In genomic region chr3:177525414-177525813, GRCh38 we compare ENCODE assay signal across 26 cellular contexts.
"Had no signal": no experiment of that assay in that cellular context is flagged by ENCODE, and none has a peak within 500 bp of the region (broad histone marks: within the 10 kb centered on the region; RNA-seq: fewer than 3 reads in every experiment).

No MANE protein-coding gene starts in this region.

- H3K27ac Mint-ChIP-seq: activated CD4-positive, alpha-beta memory T cell treated with anti-CD3 and anti-CD28 coated beads, Interleukin-2, amount 10 ng/mL, durations not matched to agents 7 days and 5 days; activated CD4-positive, alpha-beta T cell treated with anti-CD3 and anti-CD28 coated beads, Interleukin-2, amount 10 ng/mL, durations not matched to agents 24 days and 14 days; activated naive CD4-positive, alpha-beta T cell treated with anti-CD3 and anti-CD28 coated beads, Interleukin-2, amount 50 U/mL, for 24 hours; activated T-helper 17 cell treated with anti-CD3 and anti-CD28 coated beads, Interleukin-2, amount 50 U/mL, for 72 hours; nephron progenitor cell; T-helper 1 cell treated with Interleukin-12 subunit alpha and Interleukin-12 subunit beta and Interleukin-4 antibody, amounts not matched to agents 30 μg/mL and 1 μg/mL, for 36 hours had no signal

- H3K27me3 ChIP-seq: body of pancreas, cardiac muscle cell, colonic mucosa, esophagus squamous epithelium, heart right ventricle, neutrophil, pancreas, right atrium auricular region, transverse colon had no signal

- H3K4me1 ChIP-seq: right atrium auricular region had no signal

- H3K9me3 ChIP-seq: body of pancreas, colonic mucosa, esophagus squamous epithelium, left ventricle myocardium inferior, mucosa of descending colon, neutrophil, pancreas, psoas muscle, right atrium auricular region, transverse colon had no signal

- H3K36me3 ChIP-seq: cardiac muscle cell, colonic mucosa, esophagus squamous epithelium, heart right ventricle, left ventricle myocardium inferior, neutrophil, pancreas, right atrium auricular region, transverse colon had no signal

- H3K4me3 ChIP-seq: body of pancreas, cardiac muscle cell, colonic mucosa, esophagus squamous epithelium, heart right ventricle, left ventricle myocardium inferior, lung, mucosa of descending colon, pancreas, psoas muscle, right atrium auricular region, transverse colon had no signal

- H3K4me3 Mint-ChIP-seq: activated CD4-positive, alpha-beta memory T cell treated with anti-CD3 and anti-CD28 coated beads, Interleukin-2, amount 10 ng/mL, durations not matched to agents 7 days and 5 days; activated CD4-positive, alpha-beta T cell treated with anti-CD3 and anti-CD28 coated beads, Interleukin-2, amount 10 ng/mL, durations not matched to agents 24 days and 14 days; activated naive CD4-positive, alpha-beta T cell treated with anti-CD3 and anti-CD28 coated beads, Interleukin-2, amount 50 U/mL, for 24 hours; activated T-cell treated with anti-CD3 and anti-CD28 coated beads, Interleukin-2, amount 50 U/mL, for 4 hours; activated T-helper 17 cell treated with anti-CD3 and anti-CD28 coated beads, Interleukin-2, amount 50 U/mL, for 72 hours; naive B cell; nephron progenitor cell; T-helper 1 cell treated with Interleukin-12 subunit alpha and Interleukin-12 subunit beta and Interleukin-4 antibody, amounts not matched to agents 30 μg/mL and 1 μg/mL, for 36 hours had no signal

- H3K27me3 Mint-ChIP-seq: activated CD4-positive, alpha-beta memory T cell treated with anti-CD3 and anti-CD28 coated beads, Interleukin-2, amount 10 ng/mL, durations not matched to agents 7 days and 5 days; activated CD4-positive, alpha-beta T cell treated with anti-CD3 and anti-CD28 coated beads, Interleukin-2, amount 10 ng/mL, durations not matched to agents 24 days and 14 days; activated naive CD4-positive, alpha-beta T cell treated with anti-CD3 and anti-CD28 coated beads, Interleukin-2, amount 50 U/mL, for 24 hours; activated T-helper 17 cell treated with anti-CD3 and anti-CD28 coated beads, Interleukin-2, amount 50 U/mL, for 72 hours; naive B cell had no signal

- ATAC-seq: activated T-cell treated with anti-CD3 and anti-CD28 coated beads, Interleukin-2, amount 50 U/mL, for 4 hours; activated T-helper 17 cell treated with anti-CD3 and anti-CD28 coated beads, Interleukin-2, amount 50 U/mL, for 72 hours; body of pancreas; heart right ventricle; pancreas; psoas muscle had no signal

- H3K9me3 Mint-ChIP-seq: activated T-cell treated with anti-CD3 and anti-CD28 coated beads, Interleukin-2, amount 50 U/mL, for 4 hours had no signal

- H3K36me3 Mint-ChIP-seq: naive B cell had no signal

- DNase-seq: activated CD4-positive, alpha-beta memory T cell treated with anti-CD3 and anti-CD28 coated beads, Interleukin-2, amount 10 ng/mL, durations not matched to agents 7 days and 5 days; activated CD4-positive, alpha-beta T cell treated with anti-CD3 and anti-CD28 coated beads, Interleukin-2, amount 10 ng/mL, durations not matched to agents 24 days and 14 days; activated CD4-positive, CD25-positive, alpha-beta regulatory T cell treated with anti-CD3 and anti-CD28 coated beads, Interleukin-2, amount 50 U/mL, for 72 hours; activated T-cell treated with anti-CD3 and anti-CD28 coated beads, Interleukin-2, amount 50 U/mL, for 4 hours; body of pancreas; cerebellar nuclear complex; colonic mucosa; effector CD8-positive, alpha-beta T cell; esophagus squamous epithelium; heart right ventricle; left ventricle myocardium inferior; naive B cell; nephron progenitor cell; pancreas; psoas muscle; stimulated activated CD4-positive, alpha-beta T cell treated with anti-CD3 and anti-CD28 coated beads, Interleukin-2, amount 100 ng/mL, for 48 hours; stimulated activated naive CD4-positive, alpha-beta T cell treated with Interleukin-2 at 50 U/mL for 16 hours; transverse colon had no signal

- H3K27ac ChIP-seq: body of pancreas, cardiac muscle cell, colonic mucosa, esophagus squamous epithelium, left ventricle myocardium inferior, neutrophil, right atrium auricular region had no signal
